ENCODE assay signal across 22 cellular contexts in genomic region chr9:90979138-90979551, GRCh38.
DNase-seq lines count a peak whose midpoint lies in the region; ATAC-seq and TF ChIP-seq lines count a peak whose summit lies in the region.
"Had no signal": no experiment of that assay in that cellular context is flagged by ENCODE, and none has a peak within 500 bp of the region (broad histone marks: within the 10 kb centered on the region; RNA-seq: fewer than 3 reads in every experiment).

No MANE protein-coding gene starts in this region.

- H3K27me3 Mint-ChIP-seq in activated T-cell treated with anti-CD3 and anti-CD28 coated beads, Interleukin-2, amount 50 U/mL, for 72 hours (ENCODE audit: low read depth) = peaks cover 60% of the 10 kb centered on the region

- ATAC-seq in right cardiac atrium (no peak), mucosa of descending colon (peak; percentile 34), HG03045 (IDR thresholded peaks at IDR 0.05; ENCODE audit: unreplicated experiment) (no peak)
- no peak for ATAC-seq in activated T-cell treated with anti-CD3 and anti-CD28 coated beads, Interleukin-2, amount 50 U/mL, for 72 hours (replicated peaks in 1 of 2)
- ATAC-seq: gastroesophageal sphincter; naive thymus-derived CD4-positive, alpha-beta T cell had no signal

- H3K27me3 ChIP-seq in right atrium auricular region (no peaks in the 10 kb centered on the region), right cardiac atrium (ENCODE audit: control insufficient read depth, insufficient read depth) (no peaks in the 10 kb centered on the region), mammary epithelial cell (ENCODE audit: insufficient read depth, low read length) (no peaks in the 10 kb centered on the region)
- H3K27me3 ChIP-seq: dorsolateral prefrontal cortex, gastroesophageal sphincter, transverse colon had no signal

- peaks cover 27% of the 10 kb centered on the region for H3K4me1 Mint-ChIP-seq in activated T-cell treated with anti-CD3 and anti-CD28 coated beads, Interleukin-2, amount 50 U/mL, for 72 hours (ENCODE audit: low read depth)

- CTCF ChIA-PET in mammary epithelial cell (lab: Charles Lee; ENCODE audit: low non-redundant PET) = no interaction called here

- H3K27ac ChIP-seq in right atrium auricular region = no peak overlapping the region
- no peak overlapping the region for H3K27ac ChIP-seq in right cardiac atrium (ENCODE audit: low read length)
- peak overlapping the region; percentile 38 for H3K27ac ChIP-seq in mammary epithelial cell (ENCODE audit: insufficient read depth, low read depth, low read length)
- H3K27ac ChIP-seq: A549, dorsolateral prefrontal cortex, gastroesophageal sphincter, prostate gland, transverse colon had no signal

- no peaks in the 10 kb centered on the region for H3K79me2 ChIP-seq in mammary epithelial cell (ENCODE audit: insufficient read depth, low read length)

- dilution Hi-C loops in mammary epithelial cell (cut with HindIII; ENCODE audit: low sequenced_read_pairs) = no loop called here

- H3K9me3 Mint-ChIP-seq in activated T-cell treated with anti-CD3 and anti-CD28 coated beads, Interleukin-2, amount 50 U/mL, for 72 hours = no peaks in the 10 kb centered on the region
- H3K9me3 Mint-ChIP-seq: activated CD4-positive, alpha-beta memory T cell treated with anti-CD3 and anti-CD28 coated beads for 36 hours; HFFc6; naive thymus-derived CD4-positive, alpha-beta T cell; stimulated activated naive CD8-positive, alpha-beta T cell treated with anti-CD3 and anti-CD28 coated beads, Interleukin-15, Interleukin-2, amounts not matched to agents 100 ng/mL and 50 ng/mL, for 24 hours had no signal

- H3K9me3 ChIP-seq in right atrium auricular region (no peaks in the 10 kb centered on the region), right cardiac atrium (ENCODE audit: control insufficient read depth, low read length) (no peaks in the 10 kb centered on the region), mammary epithelial cell (replicated peaks; ENCODE audit: insufficient read depth, low read length) (no peaks in the 10 kb centered on the region), mucosa of descending colon (no peaks in the 10 kb centered on the region)
- H3K9me3 ChIP-seq: A549, gastroesophageal sphincter, prostate gland, transverse colon had no signal

- H3K36me3 ChIP-seq in right atrium auricular region (no peaks in the 10 kb centered on the region), mammary epithelial cell (ENCODE audit: insufficient read depth, low read length) (no peaks in the 10 kb centered on the region), mucosa of descending colon (ENCODE audit: low read depth) (no peaks in the 10 kb centered on the region)
- H3K36me3 ChIP-seq: gastroesophageal sphincter, prostate gland, transverse colon had no signal

- DNase-seq in right atrium auricular region (ENCODE audit: low spot score) (peak; percentile 50), right cardiac atrium (no peak), mammary epithelial cell (peak; percentile 90), mucosa of descending colon (no peak), NK-92 (lab: John Stamatoyannopoulos, UW; ENCODE audit: unreplicated experiment) (no peak), NCI-H2107 treated with DMSO at 0.1 percent for 48 hours (lab: John Stamatoyannopoulos, UW; ENCODE audit: unreplicated experiment) (no peak)
- DNase-seq in activated T-cell treated with anti-CD3 and anti-CD28 coated beads, Interleukin-2, amount 50 U/mL, for 72 hours = no peak
- DNase-seq: activated CD4-positive, alpha-beta memory T cell treated with anti-CD3 and anti-CD28 coated beads for 36 hours; Calu3; caudate nucleus; dorsolateral prefrontal cortex; HFFc6; naive thymus-derived CD4-positive, alpha-beta T cell; NCI-H1436; NCI-H69; transverse colon had no signal

- H3K27ac Mint-ChIP-seq in activated T-cell treated with anti-CD3 and anti-CD28 coated beads, Interleukin-2, amount 50 U/mL, for 72 hours = no peak overlapping the region
- H3K27ac Mint-ChIP-seq: activated CD4-positive, alpha-beta memory T cell treated with anti-CD3 and anti-CD28 coated beads for 36 hours; HFFc6; stimulated activated naive CD8-positive, alpha-beta T cell treated with anti-CD3 and anti-CD28 coated beads, Interleukin-15, Interleukin-2, amounts not matched to agents 100 ng/mL and 50 ng/mL, for 24 hours had no signal

- H3K4me2 ChIP-seq in mammary epithelial cell (ENCODE audit: insufficient read depth, low read depth, low read length) = no peak overlapping the region
- H3K4me2 ChIP-seq: A549 had no signal

- no TSS peak for BruUV-seq in mammary epithelial cell (replicated peaks; lab: Mats Ljungman, UMichigan)

- H3K4me3 Mint-ChIP-seq in activated T-cell treated with anti-CD3 and anti-CD28 coated beads, Interleukin-2, amount 50 U/mL, for 72 hours = no peak overlapping the region
- H3K4me3 Mint-ChIP-seq: activated CD4-positive, alpha-beta memory T cell treated with anti-CD3 and anti-CD28 coated beads for 36 hours; HFFc6; naive thymus-derived CD4-positive, alpha-beta T cell; stimulated activated naive CD8-positive, alpha-beta T cell treated with anti-CD3 and anti-CD28 coated beads, Interleukin-15, Interleukin-2, amounts not matched to agents 100 ng/mL and 50 ng/mL, for 24 hours had no signal

- no peak overlapping the region for H3K9ac ChIP-seq in mammary epithelial cell (ENCODE audit: insufficient read depth, low read length)

- TF ChIP-seq CTCF in right atrium auricular region (IDR thresholded peaks at IDR 0.05) (no peak), mammary epithelial cell (conservative IDR thresholded peaks at IDR 0.05 in 1 of 2, IDR thresholded peaks at IDR 0.05 in 1 of 2; ENCODE audit: extremely low read depth in 1 of 2, insufficient read depth in 1 of 2, low read depth in 1 of 2, low read length in 2 of 2) (no peak), mucosa of descending colon (IDR thresholded peaks at IDR 0.05) (no peak)

- no peaks in the 10 kb centered on the region for H3K36me3 Mint-ChIP-seq in activated T-cell treated with anti-CD3 and anti-CD28 coated beads, Interleukin-2, amount 50 U/mL, for 72 hours (ENCODE audit: insufficient read depth in 2 of 2)
- H3K36me3 Mint-ChIP-seq: activated CD4-positive, alpha-beta memory T cell treated with anti-CD3 and anti-CD28 coated beads for 36 hours; naive thymus-derived CD4-positive, alpha-beta T cell had no signal

- H2AFZ ChIP-seq in mammary epithelial cell (ENCODE audit: low read depth, low read length) = peak overlapping the region; percentile 53

- intact Hi-C loops in right cardiac atrium (cut with DNase I) = no loop called here
- intact Hi-C loops in mammary epithelial cell (cut with micrococcal nuclease) = no loop called here
- intact Hi-C loops in mucosa of descending colon (cut with DNase I, micrococcal nuclease) = no loop called here

- 77% methylated on average over 7 of the region's 7 CpGs for WGBS in right cardiac atrium
- 24% methylated on average over 5 of the region's 7 CpGs for WGBS in mammary epithelial cell (ENCODE audit: low coverage, missing lambda C conversion rate)

- no peaks in the 10 kb centered on the region for H4K20me1 ChIP-seq in mammary epithelial cell (ENCODE audit: insufficient read depth, low read length)

- H3K4me1 ChIP-seq in right atrium auricular region = no peaks in the 10 kb centered on the region
- no peaks in the 10 kb centered on the region for H3K4me1 ChIP-seq in right cardiac atrium (ENCODE audit: control insufficient read depth, insufficient read depth, low read length)
- peaks cover 25% of the 10 kb centered on the region for H3K4me1 ChIP-seq in mammary epithelial cell (ENCODE audit: insufficient read depth, low read length)
- H3K4me1 ChIP-seq in mucosa of descending colon (ENCODE audit: low read depth) = no peaks in the 10 kb centered on the region
- H3K4me1 ChIP-seq: A549, gastroesophageal sphincter, prostate gland, transverse colon had no signal

- H3K4me3 ChIP-seq in right atrium auricular region = no peak overlapping the region
- H3K4me3 ChIP-seq in right cardiac atrium (ENCODE audit: low read length) = no peak overlapping the region
- no peak overlapping the region for H3K4me3 ChIP-seq in mammary epithelial cell (replicated peaks in 1 of 3; ENCODE audit: insufficient read depth in 1 of 3, low read depth in 2 of 3, low read length in 3 of 3)
- H3K4me3 ChIP-seq in mucosa of descending colon = no peak overlapping the region
- H3K4me3 ChIP-seq: A549, dorsolateral prefrontal cortex, gastroesophageal sphincter, prostate gland, skin epidermis, transverse colon had no signal

- in situ Hi-C loops in mammary epithelial cell (cut with MboI; ENCODE audit: low sequenced_read_pairs in 2 of 2) = no loop called here

Comparison
In these comparisons a context has a peak if more than half of its experiments do, and no peak if none do; other contexts are left out.
1. DNase-seq: peak in right atrium auricular region (single experiment) and mammary epithelial cell (single experiment); none in right cardiac atrium (0 of 3), mucosa of descending colon (0 of 3), activated T-cell treated with anti-CD3 and anti-CD28 coated beads, Interleukin-2, amount 50 U/mL, for 72 hours (0 of 2), NK-92 (single experiment) and NCI-H2107 treated with DMSO at 0.1 percent for 48 hours (single experiment).